Comparison of ENCODE assay signal across 20 cellular contexts in the genomic region with DNA sequence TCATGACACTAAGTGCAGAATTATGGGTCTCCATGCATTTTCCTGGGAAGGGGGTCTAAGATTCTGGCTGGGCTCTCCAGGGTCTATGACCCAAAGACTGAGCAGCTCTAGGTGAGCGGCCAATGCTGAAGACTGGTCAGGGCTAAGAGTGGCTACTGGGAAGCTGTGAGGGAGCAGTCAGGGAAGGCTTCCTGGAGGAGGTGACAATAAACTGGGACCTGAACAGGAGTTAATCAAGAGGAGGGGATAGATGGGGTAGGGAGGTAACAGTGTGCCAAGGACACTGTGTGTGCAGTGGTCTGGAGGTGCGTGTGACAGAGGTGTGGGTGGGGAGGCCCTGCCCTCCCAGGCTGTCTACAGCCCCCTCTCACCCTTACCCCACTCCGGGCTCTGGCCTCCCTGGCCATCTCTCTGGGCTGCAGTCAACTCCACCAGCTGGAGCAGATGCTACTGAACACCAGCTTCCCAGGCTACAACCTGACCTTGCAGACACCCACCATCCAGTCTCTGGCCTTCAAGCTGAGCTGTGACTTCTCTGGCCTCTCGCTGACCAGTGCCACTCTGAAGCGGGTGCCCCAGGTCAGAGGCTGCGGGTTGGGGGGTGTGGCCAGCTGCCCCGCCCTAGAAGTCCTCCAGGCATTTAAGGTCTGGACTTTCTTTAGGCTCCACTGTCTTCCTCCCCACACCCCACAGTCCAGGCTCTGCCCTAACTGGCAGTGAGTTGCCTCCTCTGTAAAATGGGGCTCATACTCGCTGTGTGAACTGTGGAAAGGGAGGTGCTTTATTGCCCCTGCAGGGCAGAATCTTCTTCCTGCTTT. TPM values are rescaled to one million over a fixed set of nuclear protein-coding genes. Genes with fewer than 3 reads are reported as not detected.
"Had no signal": no experiment of that assay in that cellular context is flagged by ENCODE, and none has a peak within 500 bp of the region (broad histone marks: within the 10 kb centered on the region; RNA-seq: fewer than 3 reads in every experiment).

No MANE protein-coding gene starts in this region.

- H3K27ac Mint-ChIP-seq: activated naive CD8-positive, alpha-beta T cell; brain; stimulated activated naive CD8-positive, alpha-beta T cell treated with anti-CD3 and anti-CD28 coated beads, Interleukin-15, Interleukin-2, amounts not matched to agents 100 ng/mL and 50 ng/mL, for 24 hours had no signal

- H3K4me3 Mint-ChIP-seq: activated naive CD8-positive, alpha-beta T cell; activated T-cell treated with anti-CD3 and anti-CD28 coated beads, Interleukin-2, amount 50 U/mL, for 4 hours; brain; naive thymus-derived CD8-positive, alpha-beta T cell; stimulated activated naive CD8-positive, alpha-beta T cell treated with anti-CD3 and anti-CD28 coated beads, Interleukin-15, Interleukin-2, amounts not matched to agents 100 ng/mL and 50 ng/mL, for 24 hours had no signal

- H3K4me1 Mint-ChIP-seq: brain had no signal

- H3K27me3 Mint-ChIP-seq: activated naive CD8-positive, alpha-beta T cell; naive thymus-derived CD8-positive, alpha-beta T cell; stimulated activated naive CD8-positive, alpha-beta T cell treated with anti-CD3 and anti-CD28 coated beads, Interleukin-15, Interleukin-2, amounts not matched to agents 100 ng/mL and 50 ng/mL, for 24 hours had no signal

- DNase-seq: activated CD4-positive, alpha-beta T cell treated with anti-CD3 and anti-CD28 coated beads for 1 hour; activated CD4-positive, alpha-beta T cell treated with anti-CD3 and anti-CD28 coated beads, Interleukin-2, amount 50 U/mL, for 4 hours; activated effector memory CD4-positive, alpha-beta T cell treated with anti-CD3 and anti-CD28 coated beads, Interleukin-2, amount 50 U/mL, for 16 hours; activated T-cell treated with anti-CD3 and anti-CD28 coated beads, Interleukin-2, amount 50 U/mL, for 4 hours; amygdala; central memory CD4-positive, alpha-beta T cell; cortex of kidney; effector CD4-positive, alpha-beta T cell; foreskin keratinocyte; glutamatergic neuron; naive thymus-derived CD8-positive, alpha-beta T cell; nucleus accumbens; stimulated activated CD4-positive, alpha-beta T cell treated with anti-CD3 and anti-CD28 coated beads, Interleukin-15, amount 100 ng/mL, for 24 hours; stimulated activated CD4-positive, alpha-beta T cell treated with anti-CD3 and anti-CD28 coated beads, Interleukin-4, amount 100 ng/mL, for 1 hour; T-helper 1 cell had no signal

- H3K36me3 Mint-ChIP-seq: brain had no signal

- ATAC-seq: activated T-cell treated with anti-CD3 and anti-CD28 coated beads, Interleukin-2, amount 50 U/mL, for 4 hours; foreskin keratinocyte; naive thymus-derived CD8-positive, alpha-beta T cell; SK-N-SH treated with all-trans-retinoic acid at 6 μM for 48 hours had no signal

RNA-seq across cellular contexts. Expression of gene ADGRG5, which starts 20.4 kb away (rescaled TPM):
- total RNA-seq: foreskin keratinocyte, skeletal muscle tissue had no signal
